In the genomic region with DNA sequence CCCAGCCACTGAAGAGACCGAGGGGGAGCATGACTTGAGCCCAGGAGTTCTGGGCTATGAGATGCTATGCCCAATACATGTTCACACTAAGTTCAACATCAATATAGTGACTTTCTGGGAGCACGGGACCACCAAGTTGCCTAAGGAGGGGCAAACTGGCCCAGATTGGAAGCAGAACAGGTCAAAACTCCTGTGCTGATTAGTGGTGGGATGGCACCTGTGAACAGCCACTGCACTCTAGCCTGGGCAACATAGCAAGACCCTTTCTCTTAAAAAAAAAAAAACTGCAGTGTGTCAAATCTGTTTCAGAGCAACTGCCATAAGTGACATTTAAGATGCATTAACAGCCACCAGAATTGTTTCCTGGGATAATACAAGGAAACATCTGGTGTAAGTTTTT, we compare ENCODE assay signal across 28 cellular contexts. TPM values are rescaled to one million over a fixed set of nuclear protein-coding genes. Genes with fewer than 3 reads are reported as not detected.
DNase-seq lines count a peak whose midpoint lies in the region; ATAC-seq, FAIRE-seq and TF ChIP-seq lines count a peak whose summit lies in the region.
"Had no signal": no experiment of that assay in that cellular context is flagged by ENCODE, and none has a peak within 500 bp of the region (broad histone marks: within the 10 kb centered on the region; RNA-seq: fewer than 3 reads in every experiment).

No MANE protein-coding gene starts in this region.

- peaks cover 11% of the 10 kb centered on the region for H3K4me1 Mint-ChIP-seq in activated T-helper 1 cell treated with anti-CD3 and anti-CD28 coated beads, Interleukin-12 subunit alpha, Interleukin-12 subunit beta, Interleukin-2, Interleukin-4 antibody, amounts not matched to agents 30 ng/mL and 10 ng/mL and 1 ng/mL, durations not matched to agents 14 hours and 24 hours and 36 hours (ENCODE audit: low read depth)

- FAIRE-seq in K562 (lab: Jason Lieb, UNC): no peak
- FAIRE-seq: A204.1, GM12878, GM12892, GM18507, GM19239 had no signal

- peaks cover 14% of the 10 kb centered on the region for H3K27me3 Mint-ChIP-seq in activated T-helper 1 cell treated with anti-CD3 and anti-CD28 coated beads, Interleukin-12 subunit alpha, Interleukin-12 subunit beta, Interleukin-2, Interleukin-4 antibody, amounts not matched to agents 30 ng/mL and 10 ng/mL and 1 ng/mL, durations not matched to agents 14 hours and 24 hours and 36 hours (ENCODE audit: insufficient read depth)

- no peak overlapping the region for H3K27ac ChIP-seq in HEK293 (ENCODE audit: extremely low read depth, low read depth, low read length)
- peak overlapping the region; percentile 24; the same call in 1 of the 2 replicates for H3K27ac ChIP-seq in Panc1 (ENCODE audit: low read length)
- no peak overlapping the region for H3K27ac ChIP-seq in K562 (ENCODE audit: extremely low read depth, low read depth, low read length)
- H3K27ac ChIP-seq in suprapubic skin: no peak overlapping the region
- H3K27ac ChIP-seq: BLaER1 had no signal

- H3K4me3 Mint-ChIP-seq in activated T-helper 1 cell treated with anti-CD3 and anti-CD28 coated beads, Interleukin-12 subunit alpha, Interleukin-12 subunit beta, Interleukin-2, Interleukin-4 antibody, amounts not matched to agents 30 ng/mL and 10 ng/mL and 1 ng/mL, durations not matched to agents 14 hours and 24 hours and 36 hours: no peak overlapping the region
- H3K4me3 Mint-ChIP-seq: CD4-positive, alpha-beta memory T cell; CD4-positive, CD25-positive, alpha-beta regulatory T cell; CD8-positive, alpha-beta memory T cell had no signal

- WGBS in K562 (ENCODE audit: insufficient coverage, low coverage, missing lambda C conversion rate): 69% methylated on average over 2 of the region's 2 CpGs
- WGBS in suprapubic skin: 96% methylated on average over 2 of the region's 2 CpGs

- TF ChIP-seq RAD21 in K562 (CRISPR knock-in tag; conservative IDR thresholded peaks at IDR 0.05 in 1 of 2, IDR thresholded peaks at IDR 0.05 in 1 of 2): no peak

- no peak overlapping the region for H3K4me2 ChIP-seq in K562 (ENCODE audit: insufficient read depth, low read length)
- H3K4me2 ChIP-seq: BLaER1 had no signal

- DNase-seq in Panc1 (ENCODE audit: low read depth, low spot score) (no peak), K562 (ENCODE audit: extremely low read depth in 1 of 4, low spot score in 3 of 4) (no peak), suprapubic skin (ENCODE audit: low spot score in 2 of 2) (peak; percentile 9 to 13), NCI-H226 (no peak)
- DNase-seq in activated T-helper 1 cell treated with anti-CD3 and anti-CD28 coated beads, Interleukin-12 subunit alpha, Interleukin-12 subunit beta, Interleukin-2, Interleukin-4 antibody, amounts not matched to agents 30 ng/mL and 10 ng/mL and 1 ng/mL, durations not matched to agents 14 hours and 24 hours and 36 hours (ENCODE audit: low spot score): no peak
- DNase-seq: 8988T; ACHN; BE2C; C1 segment of cervical spinal cord; CD4-positive, alpha-beta memory T cell; CD4-positive, CD25-positive, alpha-beta regulatory T cell; CD8-positive, alpha-beta memory T cell; COR-L47; DMS 273 treated with DMSO at 0.1 percent for 48 hours; DMS153; DMS53; DMS79; DND-41; EL; GDM1 had no signal

- no peak for TF ChIP-seq POLR2A in K562 (conservative IDR thresholded peaks at IDR 0.05)
- no peak for TF ChIP-seq POLR2A in suprapubic skin (IDR thresholded peaks at IDR 0.05)

- H3K9me3 ChIP-seq in HEK293 (ENCODE audit: control insufficient read depth, insufficient read depth, low read depth, low read length): no peaks in the 10 kb centered on the region
- H3K9me3 ChIP-seq in Panc1 (ENCODE audit: control insufficient read depth, insufficient read depth, low read depth, low read length): no peaks in the 10 kb centered on the region
- no peaks in the 10 kb centered on the region for H3K9me3 ChIP-seq in K562 (replicated peaks; ENCODE audit: control insufficient read depth, insufficient read depth, low read depth, low read length)
- no peaks in the 10 kb centered on the region for H3K9me3 ChIP-seq in suprapubic skin
- H3K9me3 ChIP-seq: BE2C, BLaER1 had no signal

- H3K9ac ChIP-seq in K562 (ENCODE audit: insufficient read depth in 1 of 2, low read depth in 2 of 2, low read length in 2 of 2): no peak overlapping the region
- H3K9ac ChIP-seq: BLaER1 had no signal

- intact Hi-C loops in Panc1 (cut with micrococcal nuclease; ENCODE audit: unreplicated experiment) (no loop called here), K562 (cut with micrococcal nuclease) (no loop called here)
- intact Hi-C loops in activated T-helper 1 cell treated with anti-CD3 and anti-CD28 coated beads, Interleukin-12 subunit alpha, Interleukin-12 subunit beta, Interleukin-2, Interleukin-4 antibody, amounts not matched to agents 30 ng/mL and 10 ng/mL and 1 ng/mL, durations not matched to agents 14 hours and 24 hours and 36 hours (cut with micrococcal nuclease): no loop called here

- no peaks in the 10 kb centered on the region for H3K9me3 Mint-ChIP-seq in activated T-helper 1 cell treated with anti-CD3 and anti-CD28 coated beads, Interleukin-12 subunit alpha, Interleukin-12 subunit beta, Interleukin-2, Interleukin-4 antibody, amounts not matched to agents 30 ng/mL and 10 ng/mL and 1 ng/mL, durations not matched to agents 14 hours and 24 hours and 36 hours
- H3K9me3 Mint-ChIP-seq: CD8-positive, alpha-beta memory T cell had no signal

- no peaks in the 10 kb centered on the region for H3K27me3 ChIP-seq in Panc1 (ENCODE audit: control insufficient read depth, insufficient read depth, low read length)
- no peaks in the 10 kb centered on the region for H3K27me3 ChIP-seq in K562 (ENCODE audit: control insufficient read depth in 2 of 2, insufficient read depth in 2 of 2, low read length in 2 of 2)
- no peaks in the 10 kb centered on the region for H3K27me3 ChIP-seq in suprapubic skin
- H3K27me3 ChIP-seq: BE2C had no signal

- H3K79me2 ChIP-seq in K562 (ENCODE audit: control insufficient read depth, insufficient read depth, low read length): no peaks in the 10 kb centered on the region

- no peak for TF ChIP-seq EP300 in K562 (IDR thresholded peaks at IDR 0.05; ENCODE audit: low read length)
- no peak for TF ChIP-seq EP300 in suprapubic skin (IDR thresholded peaks at IDR 0.05)

- CTCF ChIA-PET in HEK293 (lab: Yijun Ruan, JAX) (no interaction called here), Panc1 (lab: Charles Lee) (no interaction called here), K562 (lab: Yijun Ruan, JAX; ENCODE audit: low intra/inter-chr PET ratio) (interaction anchor here (0.7 kb wide), 1 partner anchor 306 kb away, joined by 3 read pairs; no protein-coding TSS in a partner anchor)

- H3K4me3 ChIP-seq in HEK293 (ENCODE audit: low read depth, low read length): no peak overlapping the region
- no peak overlapping the region for H3K4me3 ChIP-seq in Panc1 (ENCODE audit: low read depth in 2 of 2, low read length in 2 of 2)
- H3K4me3 ChIP-seq in K562: no peak overlapping the region
- no peak overlapping the region for H3K4me3 ChIP-seq in suprapubic skin
- H3K4me3 ChIP-seq: BLaER1, GM12878 had no signal

- no peak for ATAC-seq in Panc1
- ATAC-seq in K562: no peak
- ATAC-seq in GM18909 (IDR thresholded peaks at IDR 0.05; ENCODE audit: poor library complexity, unreplicated experiment): no peak
- ATAC-seq: GM12878 had no signal

- H3K27ac Mint-ChIP-seq in activated T-helper 1 cell treated with anti-CD3 and anti-CD28 coated beads, Interleukin-12 subunit alpha, Interleukin-12 subunit beta, Interleukin-2, Interleukin-4 antibody, amounts not matched to agents 30 ng/mL and 10 ng/mL and 1 ng/mL, durations not matched to agents 14 hours and 24 hours and 36 hours: no peak overlapping the region
- H3K27ac Mint-ChIP-seq: CD4-positive, alpha-beta memory T cell; CD4-positive, CD25-positive, alpha-beta regulatory T cell; CD8-positive, alpha-beta memory T cell had no signal

- POLR2A ChIA-PET in HEK293 (lab: Yijun Ruan, JAX) (no interaction called here), Panc1 (lab: Charles Lee) (no interaction called here), K562 (lab: Yijun Ruan, JAX) (no interaction called here)

- peaks cover 3% of the 10 kb centered on the region for H3K36me3 Mint-ChIP-seq in activated T-helper 1 cell treated with anti-CD3 and anti-CD28 coated beads, Interleukin-12 subunit alpha, Interleukin-12 subunit beta, Interleukin-2, Interleukin-4 antibody, amounts not matched to agents 30 ng/mL and 10 ng/mL and 1 ng/mL, durations not matched to agents 14 hours and 24 hours and 36 hours (ENCODE audit: low read depth)
- H3K36me3 Mint-ChIP-seq: CD4-positive, alpha-beta memory T cell; CD4-positive, CD25-positive, alpha-beta regulatory T cell had no signal

- no peak overlapping the region for H2AFZ ChIP-seq in K562 (ENCODE audit: low read depth, low read length)

- H4K20me1 ChIP-seq in K562 (replicated peaks; ENCODE audit: control insufficient read depth, insufficient read depth, low read length): no peaks in the 10 kb centered on the region

- H3K36me3 ChIP-seq in HEK293 (ENCODE audit: control insufficient read depth in 2 of 2, insufficient read depth in 1 of 2, low read length in 2 of 2) (no peaks in the 10 kb centered on the region), Panc1 (ENCODE audit: control insufficient read depth, insufficient read depth, low read length) (no peaks in the 10 kb centered on the region), K562 (ENCODE audit: control insufficient read depth, insufficient read depth, low read length) (no peaks in the 10 kb centered on the region), suprapubic skin (no peaks in the 10 kb centered on the region)
- H3K36me3 ChIP-seq: BE2C, BLaER1 had no signal

- in situ Hi-C loops in Panc1 (cut with HindIII; ENCODE audit: low pct_unique_long_range_greater_than_20kb, low sequenced_read_pairs) (no loop called here), K562 (cut with MboI) (no loop called here)

- TF ChIP-seq CTCF in HEK293 (tag by site-specific recombination; IDR thresholded peaks at IDR 0.05): no peak
- no peak for TF ChIP-seq CTCF in Panc1 (IDR thresholded peaks at IDR 0.05)
- TF ChIP-seq CTCF in K562 (IDR thresholded peaks at IDR 0.05 in 2 of 3, conservative IDR thresholded peaks at IDR 0.05 in 1 of 3; ENCODE audit: insufficient read depth in 2 of 3, low read depth in 1 of 3, low read length in 3 of 3): no peak
- no peak for TF ChIP-seq CTCF in suprapubic skin (IDR thresholded peaks at IDR 0.05)

- BruUV-seq in Panc1 (replicated peaks; lab: Mats Ljungman, UMichigan): no TSS peak
- no TSS peak for BruUV-seq in K562 (replicated peaks; lab: Mats Ljungman, UMichigan)

- H3K9me1 ChIP-seq in K562 (ENCODE audit: control insufficient read depth, insufficient read depth, low read length): no peaks in the 10 kb centered on the region

- H3K4me1 ChIP-seq in HEK293 (ENCODE audit: control insufficient read depth, insufficient read depth, low read length) (peaks cover 9% of the 10 kb centered on the region), Panc1 (ENCODE audit: control insufficient read depth, insufficient read depth, low read length) (peaks cover 29% of the 10 kb centered on the region), K562 (replicated peaks in 1 of 2; ENCODE audit: control insufficient read depth in 2 of 2, insufficient read depth in 2 of 2, low read length in 2 of 2) (peaks cover 26% of the 10 kb centered on the region in 2 experiments), suprapubic skin (peaks cover 25% of the 10 kb centered on the region)

RNA-seq across cellular contexts. Expression of a gene that starts 9.8 kb away (rescaled TPM):
- total RNA-seq in Panc1 (2021; ENCODE audit: unreplicated experiment): 28.5 TPM
- 33.2 TPM for polyA plus RNA-seq in Panc1 (2012; ENCODE audit: insufficient read length)
- total RNA-seq in K562 (2011; cell fraction: chromatin; rRNA removed; ENCODE audit: low replicate concordance): 7.6 and 9.1 TPM in 2 replicates
- 13.3 and 13.7 TPM in 2 replicates for total RNA-seq in K562 (2011; cell fraction: nucleolus; rRNA removed)
- total RNA-seq in K562 (2011; cell fraction: nucleoplasm; rRNA removed): 10.1 and 12.0 TPM in 2 replicates
- total RNA-seq in K562 (2014; rRNA removed): 37.0 and 46.8 TPM in 2 replicates
- total RNA-seq in K562 (2014; rRNA removed; fragmentation: Illumina TruSeq; extraction: Trizol): 17.7 and 17.8 TPM in 2 replicates
- total RNA-seq in K562 (2015; rRNA removed; fragmentation: Illumina TruSeq; extraction: Trizol): 24.0 and 24.9 TPM in 2 replicates
- 30.5 and 39.1 TPM in 2 replicates for total RNA-seq in K562 (2021)
- polyA plus RNA-seq in K562 (2011; rRNA removed): 4.8 and 9.0 TPM in 2 replicates
- polyA plus RNA-seq in K562 (2011; cell fraction: cytosol; rRNA removed): 4.5 and 21.4 TPM in 2 replicates
- 7.4 and 25.5 TPM in 2 replicates for polyA plus RNA-seq in K562 (2011; cell fraction: nucleus; rRNA removed)
- polyA plus RNA-seq in K562 (2012): 45.6 and 82.2 TPM in 2 replicates
- 16.7 and 19.3 TPM in 2 replicates for polyA plus RNA-seq in K562 (2014; fragmentation: Illumina TruSeq; extraction: Trizol)
- 1 to 10 TPM; 3.4 to 6.3 TPM for polyA plus RNA-seq in K562 (2014; fragmentation: Nextera tagmentation; extraction: Ambion mirVana)
- 23.1 and 32.2 TPM in 2 replicates for polyA plus RNA-seq in K562 (2014; rRNA removed)
- polyA minus RNA-seq in K562 (2011; rRNA and poly(A)+ RNA removed): 2.8 and 7.0 TPM in 2 replicates
- polyA minus RNA-seq in K562 (2011; cell fraction: cytosol; rRNA and poly(A)+ RNA removed): 7.7 and 23.0 TPM in 2 replicates
- polyA minus RNA-seq in K562 (2011; cell fraction: nucleus; rRNA and poly(A)+ RNA removed): 12.7 and 22.8 TPM in 2 replicates
- total RNA-seq in suprapubic skin: 100 to 1,000 TPM; 128 to 206 (median 154) TPM
- total RNA-seq in activated T-helper 1 cell treated with anti-CD3 and anti-CD28 coated beads, Interleukin-12 subunit alpha, Interleukin-12 subunit beta, Interleukin-2, Interleukin-4 antibody, amounts not matched to agents 30 ng/mL and 10 ng/mL and 1 ng/mL, durations not matched to agents 14 hours and 24 hours and 36 hours: 2.5 and 2.6 TPM in 2 replicates
- total RNA-seq: CD4-positive, alpha-beta memory T cell; CD8-positive, alpha-beta memory T cell had no signal
- polyA plus RNA-seq: CD8-positive, alpha-beta memory T cell had no signal

Comparison
In these comparisons a context has a peak if more than half of its experiments do, and no peak if none do; other contexts are left out.
1. DNase-seq: peak in suprapubic skin (2 of 2); none in Panc1 (single experiment), K562 (0 of 4), activated T-helper 1 cell treated with anti-CD3 and anti-CD28 coated beads, Interleukin-12 subunit alpha, Interleukin-12 subunit beta, Interleukin-2, Interleukin-4 antibody, amounts not matched to agents 30 ng/mL and 10 ng/mL and 1 ng/mL, durations not matched to agents 14 hours and 24 hours and 36 hours (single experiment) and NCI-H226 (single experiment).